Comparison of ENCODE assay signal across 9 cellular contexts in the genomic region with DNA sequence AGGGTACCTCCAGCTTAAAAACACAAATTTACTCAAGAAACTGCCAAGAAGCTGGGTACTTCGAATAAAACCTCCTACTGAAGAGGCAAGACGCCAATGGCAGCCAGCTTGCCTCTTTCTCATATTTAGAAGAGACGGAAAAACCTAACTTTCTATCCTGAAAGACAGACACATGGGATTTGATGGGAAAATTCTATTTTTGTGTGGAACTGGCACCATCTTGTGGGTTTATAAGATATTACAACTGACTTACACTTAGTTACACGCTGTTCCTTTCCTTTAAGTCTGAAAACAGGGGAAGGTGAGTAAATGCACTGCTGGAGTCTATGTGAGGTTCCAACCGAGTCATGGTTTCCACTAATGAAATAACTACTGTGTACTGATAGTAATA. TPM values are rescaled to one million over a fixed set of nuclear protein-coding genes. Genes with fewer than 3 reads are reported as not detected.
DNase-seq lines count a peak whose midpoint lies in the region; ATAC-seq and TF ChIP-seq lines count a peak whose summit lies in the region.
"Had no signal": no experiment of that assay in that cellular context is flagged by ENCODE, and none has a peak within 500 bp of the region (broad histone marks: within the 10 kb centered on the region; RNA-seq: fewer than 3 reads in every experiment).

No MANE protein-coding gene starts in this region.

- ATAC-seq in lower lobe of right lung: peak in 1 of 2 donors; percentile 36
- ATAC-seq in GM19351 (IDR thresholded peaks at IDR 0.05; ENCODE audit: unreplicated experiment): no peak
- ATAC-seq in HG03442 (IDR thresholded peaks at IDR 0.05; ENCODE audit: unreplicated experiment): no peak
- no peak for ATAC-seq in HG02623 (IDR thresholded peaks at IDR 0.05; ENCODE audit: unreplicated experiment)

- H3K9me3 Mint-ChIP-seq in chondrocyte (ENCODE audit: low read depth): peaks cover 5% of the 10 kb centered on the region
- H3K9me3 Mint-ChIP-seq: T-helper 1 cell treated with Interleukin-12 subunit alpha and Interleukin-12 subunit beta and Interleukin-4 antibody, amounts not matched to agents 30 μg/mL and 1 μg/mL, for 36 hours had no signal

- no peak overlapping the region for H3K4me3 Mint-ChIP-seq in chondrocyte (ENCODE audit: unreplicated experiment)
- H3K4me3 Mint-ChIP-seq: T-helper 1 cell treated with Interleukin-12 subunit alpha and Interleukin-12 subunit beta and Interleukin-4 antibody, amounts not matched to agents 30 μg/mL and 1 μg/mL, for 36 hours had no signal

- TF ChIP-seq CTCF in chondrocyte (IDR thresholded peaks at IDR 0.05) (peak; percentile 87), lower lobe of right lung (IDR thresholded peaks at IDR 0.05) (peak; percentile 60)

- no peaks in the 10 kb centered on the region for H3K9me3 ChIP-seq in lower lobe of right lung

- peaks cover 7% of the 10 kb centered on the region for H3K4me1 Mint-ChIP-seq in chondrocyte (ENCODE audit: low read depth)

- H3K27me3 Mint-ChIP-seq in chondrocyte (ENCODE audit: low read depth): no peaks in the 10 kb centered on the region

- no peak overlapping the region for H3K27ac ChIP-seq in lower lobe of right lung

- H3K4me1 ChIP-seq in lower lobe of right lung: no peaks in the 10 kb centered on the region

- DNase-seq in GM04504 (ENCODE audit: low read depth): peak; percentile 12
- peak; percentile 14 for DNase-seq in NCI-H1694 (lab: John Stamatoyannopoulos, UW)
- no peak for DNase-seq in chondrocyte (ENCODE audit: low spot score)
- no peak for DNase-seq in lower lobe of right lung
- no peak for DNase-seq in T-helper 2 cell

- no peaks in the 10 kb centered on the region for H3K27me3 ChIP-seq in lower lobe of right lung (ENCODE audit: low read depth)

- H3K4me3 ChIP-seq in lower lobe of right lung: no peak overlapping the region

- no peak overlapping the region for H3K27ac Mint-ChIP-seq in chondrocyte (ENCODE audit: unreplicated experiment)
- H3K27ac Mint-ChIP-seq: T-helper 1 cell treated with Interleukin-12 subunit alpha and Interleukin-12 subunit beta and Interleukin-4 antibody, amounts not matched to agents 30 μg/mL and 1 μg/mL, for 36 hours had no signal

- H3K36me3 ChIP-seq in lower lobe of right lung: peaks cover 68% of the 10 kb centered on the region

- peaks cover 43% of the 10 kb centered on the region for H3K36me3 Mint-ChIP-seq in chondrocyte (ENCODE audit: low read depth)

- intact Hi-C loops in lower lobe of right lung (cut with DNase I): no loop called here

RNA-seq across cellular contexts. Expression of a gene that starts 10.3 kb away (rescaled TPM):
- 10.9 to 11.8 TPM (median 10.9 TPM) in 3 replicates for total RNA-seq in chondrocyte
- 7.2 TPM for total RNA-seq in lower lobe of right lung

RNA-seq across cellular contexts. Expression of a gene that starts 33.7 kb away (rescaled TPM):
- total RNA-seq in chondrocyte (20.4 to 27.4 TPM (median 26.0 TPM) in 3 replicates), lower lobe of right lung (33.0 TPM)

Comparison
In these comparisons a context has a peak if more than half of its experiments do, and no peak if none do; other contexts are left out.
1. DNase-seq: peak in GM04504 (single experiment) and NCI-H1694 (single experiment); none in chondrocyte (single experiment), lower lobe of right lung (single experiment) and T-helper 2 cell (0 of 5).